Comparison of ENCODE assay signal across 15 cellular contexts in the genomic region with DNA sequence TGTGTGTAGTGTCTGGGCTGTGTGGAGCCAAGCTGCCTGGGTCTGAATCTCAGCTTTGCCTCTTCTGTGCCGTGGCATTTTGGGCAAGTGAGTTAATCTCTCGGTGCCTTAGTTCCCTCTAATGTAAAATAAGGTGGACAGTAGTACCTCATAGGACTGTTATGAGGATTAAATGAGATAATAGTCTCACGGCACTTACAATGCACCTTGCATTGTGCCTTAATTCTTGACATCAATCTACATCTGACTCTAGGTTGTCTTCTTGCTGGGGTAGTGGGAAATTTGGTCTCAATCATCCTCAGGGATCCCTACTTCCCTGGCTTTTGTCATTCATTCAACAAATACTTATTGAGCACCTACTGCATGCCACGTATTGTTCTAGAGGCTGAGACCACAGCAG.
DNase-seq lines count a peak whose midpoint lies in the region; ATAC-seq and TF ChIP-seq lines count a peak whose summit lies in the region.
"Had no signal": no experiment of that assay in that cellular context is flagged by ENCODE, and none has a peak within 500 bp of the region (broad histone marks: within the 10 kb centered on the region; RNA-seq: fewer than 3 reads in every experiment).

No MANE protein-coding gene starts in this region.

- H3K14ac ChIP-seq in H9 (ENCODE audit: insufficient read depth, low read length), result peak overlapping the region; percentile 54; the same call in 1 of the 2 replicates

- H2AFZ ChIP-seq in H9 (ENCODE audit: low read length) (no peak overlapping the region), neural cell (ENCODE audit: low read depth, low read length) (no peak overlapping the region)

- TF ChIP-seq POLR2A in uterus (IDR thresholded peaks at IDR 0.05), result no peak

- H4K8ac ChIP-seq in H9 (replicated peaks; ENCODE audit: insufficient read length, low read depth, low read length), result no peak overlapping the region

- H3K9ac ChIP-seq in H9 (ENCODE audit: extremely low read depth, insufficient read length, low read length) (no peak overlapping the region), neural cell (ENCODE audit: low read length) (peak overlapping the region; percentile 22)
- H3K9ac ChIP-seq: BLaER1 had no signal

- peak overlapping the region; percentile 28 for H3K18ac ChIP-seq in H9 (ENCODE audit: insufficient read length, low read depth, low read length)

- no peak overlapping the region for H3K4ac ChIP-seq in H9 (ENCODE audit: low read depth, low read length)

- no peak for TF ChIP-seq EP300 in neural cell (conservative IDR thresholded peaks at IDR 0.05; ENCODE audit: poor library complexity, severe bottlenecking)

- H3K27me3 ChIP-seq in H9 (ENCODE audit: insufficient read depth, low read length) (no peaks in the 10 kb centered on the region), neural cell (ENCODE audit: insufficient read depth, low read depth, low read length) (no peaks in the 10 kb centered on the region), uterus (no peaks in the 10 kb centered on the region), brain microvascular endothelial cell (replicated peaks) (no peaks in the 10 kb centered on the region)
- H3K27me3 ChIP-seq: BLaER1 had no signal

- H3F3A ChIP-seq in neural cell (ENCODE audit: insufficient read depth, low read length, poor library complexity, severe bottlenecking), result no peaks in the 10 kb centered on the region

- H3K79me2 ChIP-seq in H9 (ENCODE audit: insufficient read depth, low read length), result no peaks in the 10 kb centered on the region
- no peaks in the 10 kb centered on the region for H3K79me2 ChIP-seq in neural cell (replicated peaks; ENCODE audit: insufficient read depth, low read length)

- WGBS in H9 (ENCODE audit: extremely low coverage, insufficient read length, low lambda C conversion rate), result no CpG with 5 or more reads among the region's 4 CpGs

- no peak overlapping the region for H3K56ac ChIP-seq in H9 (ENCODE audit: insufficient read length, low read depth, low read length)

- H3K9me3 Mint-ChIP-seq in H9 (no peaks in the 10 kb centered on the region), endothelial cell (ENCODE audit: unreplicated experiment) (no peaks in the 10 kb centered on the region)
- H3K9me3 Mint-ChIP-seq: CD8-positive, alpha-beta memory T cell had no signal

- no peak for ATAC-seq in HG02798 (IDR thresholded peaks at IDR 0.05; ENCODE audit: poor library complexity, unreplicated experiment)
- ATAC-seq: HCT116 had no signal

- H3K23me2 ChIP-seq in H9 (ENCODE audit: insufficient read length, low read depth, low read length, poor library complexity, severe bottlenecking), result no peaks in the 10 kb centered on the region

- H3K4me3 ChIP-seq in neural cell (ENCODE audit: low read length) (no peak overlapping the region), uterus (no peak overlapping the region), brain microvascular endothelial cell (ENCODE audit: low read depth, low read length) (no peak overlapping the region)
- H3K4me3 ChIP-seq: BLaER1 had no signal

- H3K4me1 Mint-ChIP-seq in H9 (peaks cover 4 to 12% of the 10 kb centered on the region in 2 experiments; a peak in 3 of 4 replicates), endothelial cell (ENCODE audit: unreplicated experiment) (no peaks in the 10 kb centered on the region)

- H3K23ac ChIP-seq in H9 (ENCODE audit: insufficient read length, low read depth, low read length), result no peak overlapping the region

- H3K4me2 ChIP-seq in H9 (ENCODE audit: insufficient read depth, insufficient read length, low read length) (no peak overlapping the region), neural cell (ENCODE audit: low read length) (no peak overlapping the region)

- DNase-seq in H9 (no peak), endothelial cell (ENCODE audit: low spot score) (no peak), uterus (no peak), dermis blood vessel endothelial cell (no peak), brain microvascular endothelial cell (no peak)
- DNase-seq: 8988T, AML-193, GDM1 had no signal

- H3K27ac Mint-ChIP-seq in H9, result no peak overlapping the region
- peak overlapping the region; percentile 74 for H3K27ac Mint-ChIP-seq in endothelial cell (ENCODE audit: unreplicated experiment)

- no peak overlapping the region for H2BK15ac ChIP-seq in H9 (ENCODE audit: low read depth, low read length)

- H2BK20ac ChIP-seq in H9 (ENCODE audit: low read depth, low read length, poor library complexity, severe bottlenecking), result no peak overlapping the region

- no peak for TF ChIP-seq RAD21 in neural cell (conservative IDR thresholded peaks at IDR 0.05)

- H3K4me1 ChIP-seq in H9 (ENCODE audit: insufficient read depth, low read length) (no peaks in the 10 kb centered on the region), uterus (peaks cover 0 to 3% of the 10 kb centered on the region in 2 donors)
- H3K4me1 ChIP-seq: Caco-2 had no signal

- no peak overlapping the region for H2BK5ac ChIP-seq in H9 (ENCODE audit: insufficient read length, low read length)

- H3K27me3 Mint-ChIP-seq in H9 (ENCODE audit: low read depth) (peaks cover 1% of the 10 kb centered on the region), endothelial cell (ENCODE audit: unreplicated experiment) (peaks cover 2% of the 10 kb centered on the region)

- no peak overlapping the region for H4K5ac ChIP-seq in H9 (ENCODE audit: insufficient read length, low read depth, low read length)

- no peak overlapping the region for H3K27ac ChIP-seq in H9 (ENCODE audit: insufficient read length, low read depth, low read length)
- peak overlapping the region; percentile 32 for H3K27ac ChIP-seq in neural cell (ENCODE audit: low read length)
- peak overlapping the region; percentile 65 to 88 for H3K27ac ChIP-seq in uterus
- H3K27ac ChIP-seq in brain microvascular endothelial cell, result no peak overlapping the region
- H3K27ac ChIP-seq: BLaER1 had no signal

- no peak overlapping the region for H3T11ph ChIP-seq in H9 (ENCODE audit: low read length)

- no peaks in the 10 kb centered on the region for H3K9me2 ChIP-seq in neural cell (ENCODE audit: insufficient read depth, low read length)

- no peak for TF ChIP-seq CTCF in H9 (conservative IDR thresholded peaks at IDR 0.05)
- TF ChIP-seq CTCF in endothelial cell (IDR thresholded peaks at IDR 0.05; ENCODE audit: unreplicated experiment), result no peak
- no peak for TF ChIP-seq CTCF in neural cell (IDR thresholded peaks at IDR 0.05; ENCODE audit: poor library complexity, severe bottlenecking)
- no peak for TF ChIP-seq CTCF in uterus (IDR thresholded peaks at IDR 0.05)
- TF ChIP-seq CTCF in brain microvascular endothelial cell (IDR thresholded peaks at IDR 0.05; ENCODE audit: low read depth, low read length, missing control alignments), result no peak

- H3K9me3 ChIP-seq in H9 (ENCODE audit: control insufficient read depth, low read depth, low read length) (no peaks in the 10 kb centered on the region), neural cell (ENCODE audit: low read length) (no peaks in the 10 kb centered on the region), uterus (no peaks in the 10 kb centered on the region)
- H3K9me3 ChIP-seq: BLaER1, Caco-2 had no signal

- no peak overlapping the region for H2BK120ac ChIP-seq in H9 (ENCODE audit: low read depth, low read length, poor library complexity, severe bottlenecking)

- in situ Hi-C loops in brain microvascular endothelial cell (cut with HindIII; ENCODE audit: low pct_ligation_motif_present, low sequenced_read_pairs), result no loop called here

- H3K79me1 ChIP-seq in H9 (ENCODE audit: insufficient read depth, low read depth, low read length, poor library complexity, severe bottlenecking), result no peaks in the 10 kb centered on the region

- H4K20me1 ChIP-seq in H9 (ENCODE audit: control insufficient read depth, insufficient read depth, insufficient read length) (no peaks in the 10 kb centered on the region), neural cell (ENCODE audit: insufficient read depth) (no peaks in the 10 kb centered on the region)
- H4K20me1 ChIP-seq: BLaER1 had no signal

- no peak overlapping the region for H2AK5ac ChIP-seq in H9 (ENCODE audit: insufficient read length, low read length)

- no peaks in the 10 kb centered on the region for H3K36me3 Mint-ChIP-seq in H9 (ENCODE audit: insufficient read depth in 1 of 3, low read depth in 3 of 3)
- H3K36me3 Mint-ChIP-seq in endothelial cell (ENCODE audit: low read depth, unreplicated experiment), result no peaks in the 10 kb centered on the region
- H3K36me3 Mint-ChIP-seq: CD8-positive, alpha-beta memory T cell; IgD-negative memory B cell had no signal

- H3K36me3 ChIP-seq in neural cell (ENCODE audit: insufficient read depth, low read length) (no peaks in the 10 kb centered on the region), uterus (no peaks in the 10 kb centered on the region), brain microvascular endothelial cell (replicated peaks) (no peaks in the 10 kb centered on the region)
- H3K36me3 ChIP-seq: BLaER1 had no signal

- H3K4me3 Mint-ChIP-seq in H9 (no peak overlapping the region), endothelial cell (ENCODE audit: unreplicated experiment) (no peak overlapping the region)
- H3K4me3 Mint-ChIP-seq: CD8-positive, alpha-beta memory T cell; IgD-negative memory B cell had no signal

- no peak overlapping the region for H2BK12ac ChIP-seq in H9 (ENCODE audit: insufficient read length, low read depth, low read length)

- H4K91ac ChIP-seq in H9 (ENCODE audit: insufficient read length, low read depth, low read length), result no peak overlapping the region

- intact Hi-C loops in uterus (cut with DNase I; ENCODE audit: low total_unique reads), result loop anchor here (10.0 kb wide), 1 partner anchor 46 kb away; no protein-coding TSS in a partner anchor

TF ChIP-seq in neural cell, 6 proteins besides CTCF, POLR2A, EP300 and RAD21 (continues in another document):
- no peak for TF ChIP-seq SMC3 (conservative IDR thresholded peaks at IDR 0.05; ENCODE audit: poor library complexity)

Comparison
In these comparisons a context has a peak if more than half of its experiments do, and no peak if none do; other contexts are left out.
1. H3K27ac ChIP-seq: peak in neural cell (single experiment) and uterus (2 of 2); none in H9 (single experiment) and brain microvascular endothelial cell (single experiment).